ENCODE assay signal across 23 cellular contexts in genomic region chr19:56868446-56868845, GRCh38.
"Had no signal": no experiment of that assay in that cellular context is flagged by ENCODE, and none has a peak within 500 bp of the region (broad histone marks: within the 10 kb centered on the region; RNA-seq: fewer than 3 reads in every experiment).

No MANE protein-coding gene starts in this region.

- DNase-seq: colonic mucosa; cortex of kidney; dermis blood vessel endothelial cell; dorsolateral prefrontal cortex; effector CD4-positive, alpha-beta T cell; effector CD8-positive, alpha-beta T cell; effector memory CD4-positive, alpha-beta T cell; effector memory CD8-positive, alpha-beta T cell; endodermal cell; erythroblast; esophagus squamous epithelium; foreskin fibroblast; foreskin keratinocyte; foreskin melanocyte; gastrocnemius medialis; glutamatergic neuron; head of caudate nucleus; heart left ventricle; heart right ventricle had no signal

- H3K27ac ChIP-seq: colonic mucosa, coronary artery, epithelial cell of prostate, esophagus muscularis mucosa, esophagus squamous epithelium, foreskin keratinocyte, gastrocnemius medialis, gastroesophageal sphincter, heart left ventricle, heart right ventricle had no signal
